ENCODE assay signal across 9 cellular contexts in genomic region chr12:110670161-110670701, GRCh38. TPM values are rescaled to one million over a fixed set of nuclear protein-coding genes. Genes with fewer than 3 reads are reported as not detected.
DNase-seq lines count a peak whose midpoint lies in the region; ATAC-seq, FAIRE-seq and TF ChIP-seq lines count a peak whose summit lies in the region.
"Had no signal": no experiment of that assay in that cellular context is flagged by ENCODE, and none has a peak within 500 bp of the region (broad histone marks: within the 10 kb centered on the region; RNA-seq: fewer than 3 reads in every experiment).

No MANE protein-coding gene starts in this region.

- H3K27ac ChIP-seq in sigmoid colon (no peak overlapping the region), aorta (ENCODE audit: low read depth in 1 of 2, low read length in 2 of 2) (no peak overlapping the region)

- FAIRE-seq in GM18507 (lab: Jason Lieb, UNC): peak; percentile 99

- no peak overlapping the region for H3K4me3 ChIP-seq in sigmoid colon
- H3K4me3 ChIP-seq in aorta (ENCODE audit: low read length in 2 of 2): no peak overlapping the region

- intact Hi-C loops in head of caudate nucleus (cut with DNase I): no loop called here
- intact Hi-C loops in sigmoid colon (cut with DNase I): no loop called here
- intact Hi-C loops in aorta (cut with DNase I): no loop called here

- no peaks in the 10 kb centered on the region for H3K27me3 ChIP-seq in sigmoid colon
- no peaks in the 10 kb centered on the region for H3K27me3 ChIP-seq in aorta (ENCODE audit: control insufficient read depth in 1 of 2, insufficient read depth in 2 of 2, low read length in 1 of 2)

- no peaks in the 10 kb centered on the region for H3K27me3 Mint-ChIP-seq in natural killer cell treated with Interleukin-12 subunit alpha and Interleukin-12 subunit beta and Interleukin-15 and Interleukin-18, amount 100 ng/mL, for 72 hours

- no peaks in the 10 kb centered on the region for H3K4me1 ChIP-seq in sigmoid colon
- H3K4me1 ChIP-seq in aorta (ENCODE audit: control insufficient read depth in 1 of 2, insufficient read depth in 2 of 2, low read length in 2 of 2): no peaks in the 10 kb centered on the region

- no peak for TF ChIP-seq EP300 in sigmoid colon (IDR thresholded peaks at IDR 0.05)

- ATAC-seq in GM21723 (IDR thresholded peaks at IDR 0.05; ENCODE audit: unreplicated experiment): peak; percentile 52
- peak in 1 of 2 donors; percentile 60 for ATAC-seq in natural killer cell treated with Interleukin-12 subunit alpha and Interleukin-12 subunit beta and Interleukin-15 and Interleukin-18, amount 100 ng/mL, for 72 hours
- ATAC-seq in aorta (ENCODE audit: low FRiP score): no peak

- peaks cover 32 to 37% of the 10 kb centered on the region in 2 donors for H3K4me1 Mint-ChIP-seq in natural killer cell treated with Interleukin-12 subunit alpha and Interleukin-12 subunit beta and Interleukin-15 and Interleukin-18, amount 100 ng/mL, for 72 hours (ENCODE audit: low read depth in 2 of 2)

- TF ChIP-seq POLR2A in sigmoid colon (IDR thresholded peaks at IDR 0.05): no peak

- H3K4me3 Mint-ChIP-seq in natural killer cell treated with Interleukin-12 subunit alpha and Interleukin-12 subunit beta and Interleukin-15 and Interleukin-18, amount 100 ng/mL, for 72 hours: peak overlapping the region; percentile 51

- no peak for TF ChIP-seq CTCF in sigmoid colon (IDR thresholded peaks at IDR 0.05)

- WGBS in sigmoid colon, 2 donors: 33 to 55% methylated on average over 4 of the region's 4 CpGs
- 70 to 76% methylated on average over 4 of the region's 4 CpGs for WGBS in aorta, 2 donors

- peak overlapping the region in 1 of 2 donors; percentile 81 for H3K27ac Mint-ChIP-seq in natural killer cell treated with Interleukin-12 subunit alpha and Interleukin-12 subunit beta and Interleukin-15 and Interleukin-18, amount 100 ng/mL, for 72 hours

- peaks cover 3% of the 10 kb centered on the region for H3K9me3 Mint-ChIP-seq in natural killer cell treated with Interleukin-12 subunit alpha and Interleukin-12 subunit beta and Interleukin-15 and Interleukin-18, amount 100 ng/mL, for 72 hours

- DNase-seq in GM18507 (ENCODE audit: extremely low spot score, insufficient read length, low read depth): no peak
- DNase-seq in NAMALWA (ENCODE audit: low spot score): peak; percentile 62
- DNase-seq in natural killer cell treated with Interleukin-12 subunit alpha and Interleukin-12 subunit beta and Interleukin-15 and Interleukin-18, amount 100 ng/mL, for 72 hours (ENCODE audit: low spot score): peak; percentile 67
- DNase-seq in head of caudate nucleus: no peak
- no peak for DNase-seq in sigmoid colon
- no peak for DNase-seq in activated CD4-positive, CD25-positive, alpha-beta regulatory T cell treated with anti-CD3 and anti-CD28 coated beads, Interleukin-2, amount 50 U/mL, for 72 hours
- no peak for DNase-seq in aorta
- DNase-seq: NCI-H1092 treated with DMSO at 0.1 percent for 48 hours had no signal

- H3K36me3 ChIP-seq in sigmoid colon: no peaks in the 10 kb centered on the region
- H3K36me3 ChIP-seq in aorta (ENCODE audit: control insufficient read depth in 1 of 2, insufficient read depth in 2 of 2, low read length in 1 of 2): no peaks in the 10 kb centered on the region

- peaks cover 13% of the 10 kb centered on the region for H3K36me3 Mint-ChIP-seq in natural killer cell treated with Interleukin-12 subunit alpha and Interleukin-12 subunit beta and Interleukin-15 and Interleukin-18, amount 100 ng/mL, for 72 hours

- peaks cover 0 to 12% (median 5%) of the 10 kb centered on the region in 4 donors for H3K9me3 ChIP-seq in sigmoid colon
- H3K9me3 ChIP-seq in aorta (ENCODE audit: control insufficient read depth, low read length): peaks cover 2% of the 10 kb centered on the region

RNA-seq across cellular contexts. Expression of gene HVCN1, which starts 18.7 kb away (rescaled TPM):
- 1 to 10 TPM in 1 of 2 donors, under 1 TPM in 1; 1.00 to 3.3 TPM for total RNA-seq in natural killer cell treated with Interleukin-12 subunit alpha and Interleukin-12 subunit beta and Interleukin-15 and Interleukin-18, amount 100 ng/mL, for 72 hours
- total RNA-seq in sigmoid colon: 1 to 10 TPM; 3.8 to 9.7 (median 6.6) TPM
- 10 to 100 TPM in 1 of 3 donors, 1 to 10 TPM in 2; 1.8 to 26.3 (median 4.2) TPM for polyA plus RNA-seq in sigmoid colon
- total RNA-seq in aorta: 10 to 100 TPM in 1 of 2 donors, 1 to 10 TPM in 1; 4.1 to 10.1 TPM
- 1 to 10 TPM; 6.0 to 8.6 TPM for polyA plus RNA-seq in aorta

RNA-seq across cellular contexts. Expression of gene TCTN1, which starts 56.3 kb away (rescaled TPM):
- total RNA-seq in natural killer cell treated with Interleukin-12 subunit alpha and Interleukin-12 subunit beta and Interleukin-15 and Interleukin-18, amount 100 ng/mL, for 72 hours: 1 to 10 TPM; 5.0 to 8.9 TPM
- total RNA-seq in sigmoid colon (10 to 100 TPM; 34.6 to 38.6 (median 35.6) TPM), aorta (10 to 100 TPM; 19.3 to 40.3 TPM)
- polyA plus RNA-seq in sigmoid colon (1 to 10 TPM in 2 of 3 donors, under 1 TPM in 1; 0.92 to 8.7 (median 6.6) TPM), aorta (10 to 100 TPM; 21.0 to 47.1 TPM)

Comparison
In these comparisons a context has a peak if more than half of its experiments do, and no peak if none do; other contexts are left out.
1. DNase-seq: peak in NAMALWA (single experiment) and natural killer cell treated with Interleukin-12 subunit alpha and Interleukin-12 subunit beta and Interleukin-15 and Interleukin-18, amount 100 ng/mL, for 72 hours (single experiment); none in GM18507 (single experiment), head of caudate nucleus (0 of 42), sigmoid colon (single experiment), activated CD4-positive, CD25-positive, alpha-beta regulatory T cell treated with anti-CD3 and anti-CD28 coated beads, Interleukin-2, amount 50 U/mL, for 72 hours (single experiment) and aorta (0 of 2).